In the genomic region with DNA sequence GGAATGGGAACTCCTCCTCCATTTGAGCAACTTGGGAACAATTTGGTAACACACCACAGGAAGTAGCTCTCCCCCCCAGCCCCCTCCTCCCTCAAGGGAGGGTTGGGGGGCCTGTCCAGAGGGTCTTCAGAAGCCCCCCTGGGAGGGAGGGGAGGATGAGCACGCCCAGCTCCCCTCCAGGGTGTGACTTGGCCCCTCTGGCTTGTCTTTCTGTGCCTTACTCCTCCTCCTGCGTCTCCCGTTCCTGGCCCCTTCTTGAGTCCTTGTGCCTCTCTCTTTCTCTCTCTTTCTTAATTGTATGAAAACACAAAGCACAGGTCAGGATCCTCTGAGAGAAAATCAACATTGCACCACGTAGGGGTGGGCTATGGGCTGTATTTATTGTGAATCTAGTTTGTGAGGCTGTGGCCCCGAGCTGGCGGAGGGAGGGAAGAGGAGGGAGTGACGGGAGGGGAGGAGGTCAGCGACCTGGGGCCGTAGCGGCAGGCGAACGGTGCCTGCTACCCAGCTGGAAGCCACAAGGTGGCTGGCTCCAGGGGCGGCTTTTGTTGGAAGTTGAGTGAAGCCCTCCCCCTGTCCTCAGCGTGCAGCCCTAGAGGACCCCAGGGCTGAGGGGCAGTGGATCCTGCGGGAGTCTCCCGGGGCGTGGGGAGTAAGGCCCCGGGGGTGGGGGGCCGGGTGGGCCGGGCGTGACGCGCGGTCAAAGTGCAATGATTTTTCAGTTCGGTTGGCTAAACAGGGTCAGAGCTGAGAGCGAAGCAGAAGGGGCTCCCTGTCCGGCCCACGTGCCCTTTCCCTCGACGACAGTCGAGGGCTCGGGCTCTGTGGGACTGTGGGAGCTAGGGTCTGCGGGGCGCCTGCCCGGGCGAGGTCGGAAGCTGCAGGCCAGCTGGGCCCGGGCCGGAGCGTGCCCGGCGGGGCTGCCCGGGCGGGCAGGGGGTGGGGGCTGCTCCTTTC, we compare ENCODE assay signal across 8 cellular contexts. TPM values are rescaled to one million over a fixed set of nuclear protein-coding genes. Genes with fewer than 3 reads are reported as not detected.
DNase-seq lines count a peak whose midpoint lies in the region; ATAC-seq and TF ChIP-seq lines count a peak whose summit lies in the region.

No MANE protein-coding gene starts in this region.

- peaks cover 29% of the 10 kb centered on the region for H3K4me1 Mint-ChIP-seq in activated T-cell treated with anti-CD3 and anti-CD28 coated beads, Interleukin-2, amount 50 U/mL, for 4 hours (ENCODE audit: low read depth)

- TF ChIP-seq CTCF in cardiac muscle cell (IDR thresholded peaks at IDR 0.05; ENCODE audit: low read depth, low read length) (peak; percentile 20), kidney epithelial cell (IDR thresholded peaks at IDR 0.05; ENCODE audit: insufficient read depth, low read length, poor library complexity, severe bottlenecking) (peak; percentile 18), vagina (IDR thresholded peaks at IDR 0.05) (no peak)

- peaks cover 96% of the 10 kb centered on the region for H3K27me3 ChIP-seq in cardiac muscle cell
- H3K27me3 ChIP-seq in kidney epithelial cell (ENCODE audit: control insufficient read depth, insufficient read depth, low read length): peaks cover 49% of the 10 kb centered on the region
- H3K27me3 ChIP-seq in vagina: no peaks in the 10 kb centered on the region

- H3K27ac ChIP-seq in cardiac muscle cell (no peak overlapping the region), vagina (peak overlapping the region; percentile 90)

- no peaks in the 10 kb centered on the region for H3K9me3 ChIP-seq in cardiac muscle cell (ENCODE audit: low read depth)
- no peaks in the 10 kb centered on the region for H3K9me3 ChIP-seq in vagina

- no peak for TF ChIP-seq POLR2A in vagina (IDR thresholded peaks at IDR 0.05)

- H3K36me3 ChIP-seq in cardiac muscle cell (no peaks in the 10 kb centered on the region), kidney epithelial cell (ENCODE audit: control insufficient read depth, insufficient read depth, low read length) (peaks cover 1% of the 10 kb centered on the region), vagina (no peaks in the 10 kb centered on the region)

- H3K9me3 Mint-ChIP-seq in activated T-cell treated with anti-CD3 and anti-CD28 coated beads, Interleukin-2, amount 50 U/mL, for 4 hours: no peaks in the 10 kb centered on the region

- peaks cover 3% of the 10 kb centered on the region for H3K4me1 ChIP-seq in cardiac muscle cell (ENCODE audit: low read depth)
- peaks cover 82% of the 10 kb centered on the region for H3K4me1 ChIP-seq in vagina

- peak in 1 of 2 donors; percentile 73 for DNase-seq in cardiac muscle cell (ENCODE audit: low read depth in 1 of 2, low spot score in 1 of 2)
- no peak for DNase-seq in cardiac septum (ENCODE audit: low spot score)
- no peak for DNase-seq in activated T-cell treated with anti-CD3 and anti-CD28 coated beads, Interleukin-2, amount 50 U/mL, for 4 hours
- DNase-seq in kidney epithelial cell (ENCODE audit: low read depth): no peak
- no peak for DNase-seq in vagina (ENCODE audit: extremely low spot score in 2 of 2)
- no peak for DNase-seq in COR-L47 (lab: John Stamatoyannopoulos, UW)
- DNase-seq in NCI-H2196 (lab: John Stamatoyannopoulos, UW; ENCODE audit: unreplicated experiment): no peak

- intact Hi-C loops in cardiac septum (cut with DNase I): no loop called here
- intact Hi-C loops in vagina (cut with DNase I): no loop called here

- no peaks in the 10 kb centered on the region for H3K36me3 Mint-ChIP-seq in activated T-cell treated with anti-CD3 and anti-CD28 coated beads, Interleukin-2, amount 50 U/mL, for 4 hours (ENCODE audit: insufficient read depth)

- peak overlapping the region; percentile 67 for H3K4me3 Mint-ChIP-seq in activated T-cell treated with anti-CD3 and anti-CD28 coated beads, Interleukin-2, amount 50 U/mL, for 4 hours

- no peak for ATAC-seq in activated T-cell treated with anti-CD3 and anti-CD28 coated beads, Interleukin-2, amount 50 U/mL, for 4 hours
- no peak for ATAC-seq in GM18511 (IDR thresholded peaks at IDR 0.05; ENCODE audit: unreplicated experiment)

- no peak overlapping the region for H3K4me3 ChIP-seq in cardiac muscle cell
- no peak overlapping the region for H3K4me3 ChIP-seq in kidney epithelial cell (ENCODE audit: low read depth, low read length)
- peak overlapping the region; percentile 6 to 21 for H3K4me3 ChIP-seq in vagina

- H3K27me3 Mint-ChIP-seq in activated T-cell treated with anti-CD3 and anti-CD28 coated beads, Interleukin-2, amount 50 U/mL, for 4 hours (ENCODE audit: low read depth): peaks cover 13% of the 10 kb centered on the region

RNA-seq across cellular contexts. Expression of a gene that starts 6.4 kb away (rescaled TPM):
- total RNA-seq in cardiac muscle cell (5.6 and 6.3 TPM in 2 replicates), cardiac septum (9.4 TPM), kidney epithelial cell (3.3 and 5.3 TPM in 2 replicates), vagina (11.5 TPM)
- polyA plus RNA-seq in cardiac muscle cell: 4.3 and 4.6 TPM in 2 replicates
- 1 to 10 TPM; 1.9 to 3.0 (median 2.9) TPM for total RNA-seq in activated T-cell treated with anti-CD3 and anti-CD28 coated beads, Interleukin-2, amount 50 U/mL, for 4 hours

RNA-seq across cellular contexts. Expression of a gene that starts 20.3 kb away (rescaled TPM):
- total RNA-seq in cardiac muscle cell (45.9 and 48.5 TPM in 2 replicates), cardiac septum (17.5 TPM), kidney epithelial cell (69.4 and 74.7 TPM in 2 replicates), vagina (28.0 TPM)
- 37.7 and 56.0 TPM in 2 replicates for polyA plus RNA-seq in cardiac muscle cell
- 100 to 1,000 TPM; 240 to 248 (median 246) TPM for total RNA-seq in activated T-cell treated with anti-CD3 and anti-CD28 coated beads, Interleukin-2, amount 50 U/mL, for 4 hours

RNA-seq across cellular contexts. Expression of a gene that starts 21.9 kb away (rescaled TPM):
- 75.1 and 93.7 TPM in 2 replicates for total RNA-seq in cardiac muscle cell
- 9.8 and 13.3 TPM in 2 replicates for polyA plus RNA-seq in cardiac muscle cell
- total RNA-seq in cardiac septum: 33.8 TPM
- 100 to 1,000 TPM; 127 to 137 (median 134) TPM for total RNA-seq in activated T-cell treated with anti-CD3 and anti-CD28 coated beads, Interleukin-2, amount 50 U/mL, for 4 hours
- 66.1 and 87.8 TPM in 2 replicates for total RNA-seq in kidney epithelial cell
- total RNA-seq in vagina: 22.6 TPM

RNA-seq across cellular contexts. Expression of a gene that starts 54.0 kb away (rescaled TPM):
- total RNA-seq in cardiac muscle cell (95.5 and 110 TPM in 2 replicates), cardiac septum (25.7 TPM), kidney epithelial cell (66.2 and 70.2 TPM in 2 replicates), vagina (71.5 TPM)
- 65.2 and 71.1 TPM in 2 replicates for polyA plus RNA-seq in cardiac muscle cell
- total RNA-seq in activated T-cell treated with anti-CD3 and anti-CD28 coated beads, Interleukin-2, amount 50 U/mL, for 4 hours: 10 to 100 TPM; 64.5 to 66.0 (median 65.4) TPM

RNA-seq across cellular contexts. Expression of a gene that starts 54.0 kb away (rescaled TPM):
- 60.3 and 110 TPM in 2 replicates for total RNA-seq in cardiac muscle cell
- 77.6 and 88.9 TPM in 2 replicates for polyA plus RNA-seq in cardiac muscle cell
- 28.4 TPM for total RNA-seq in cardiac septum
- 100 to 1,000 TPM in 2 of 3 donors, 10 to 100 TPM in 1; 99.4 to 113 (median 110) TPM for total RNA-seq in activated T-cell treated with anti-CD3 and anti-CD28 coated beads, Interleukin-2, amount 50 U/mL, for 4 hours
- total RNA-seq in kidney epithelial cell: 130 and 169 TPM in 2 replicates
- total RNA-seq in vagina: 152 TPM

Comparison
In these comparisons a context has a peak if more than half of its experiments do, and no peak if none do; other contexts are left out.
1. H3K4me3 ChIP-seq: peak in vagina (2 of 2); none in cardiac muscle cell (single experiment) and kidney epithelial cell (single experiment).
2. CTCF ChIP-seq: peak in cardiac muscle cell (single experiment) and kidney epithelial cell (single experiment); none in vagina (0 of 3).